ENCODE assay signal across 24 cellular contexts in the genomic region with DNA sequence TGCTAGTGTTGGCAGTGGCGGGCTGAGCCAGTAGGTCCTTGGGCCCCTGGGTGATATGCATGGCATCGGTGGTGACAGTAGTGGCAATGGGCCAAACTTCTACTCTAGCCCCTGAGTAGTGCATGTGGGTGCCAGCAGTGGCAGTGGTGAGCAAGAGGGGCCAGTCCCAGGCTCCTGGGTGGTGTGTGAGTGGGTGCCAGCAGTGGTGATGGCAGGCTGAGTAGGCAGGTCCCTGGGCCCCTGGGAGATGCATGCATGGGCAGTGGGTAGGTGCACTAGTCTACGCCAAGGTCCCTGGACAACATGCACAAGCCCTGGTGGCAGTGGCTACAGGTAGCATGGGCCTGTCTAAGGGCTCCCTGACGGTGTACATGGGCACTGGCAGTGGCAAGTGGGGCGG. TPM values are rescaled to one million over a fixed set of nuclear protein-coding genes. Genes with fewer than 3 reads are reported as not detected.
DNase-seq lines count a peak whose midpoint lies in the region; ATAC-seq, FAIRE-seq and TF ChIP-seq lines count a peak whose summit lies in the region.
"Had no signal": no experiment of that assay in that cellular context is flagged by ENCODE, and none has a peak within 500 bp of the region (broad histone marks: within the 10 kb centered on the region; RNA-seq: fewer than 3 reads in every experiment).

No MANE protein-coding gene starts in this region.

- H3K4me2 ChIP-seq in H1 (ENCODE audit: insufficient read depth in 1 of 2, low read depth in 2 of 2, low read length in 2 of 2), result no peak overlapping the region

- H3K36me3 ChIP-seq in H1 (ENCODE audit: control insufficient read depth in 2 of 4, insufficient read depth in 4 of 4, low read length in 3 of 4) (no peaks in the 10 kb centered on the region), suprapubic skin (no peaks in the 10 kb centered on the region), WERI-Rb-1 (no peaks in the 10 kb centered on the region)
- H3K36me3 ChIP-seq: BE2C had no signal

- no peak overlapping the region for H2BK5ac ChIP-seq in H1 (ENCODE audit: low read depth, low read length)

- no peak for TF ChIP-seq EP300 in H1 (IDR thresholded peaks at IDR 0.05; ENCODE audit: borderline replicate concordance in 1 of 2, low read depth in 2 of 2, low read length in 2 of 2)
- TF ChIP-seq EP300 in suprapubic skin (IDR thresholded peaks at IDR 0.05), result no peak

- H2AK5ac ChIP-seq in H1 (ENCODE audit: low read depth, low read length), result no peak overlapping the region

- no peak for FAIRE-seq in H1 (lab: Jason Lieb, UNC)
- FAIRE-seq: A204.1, G401.6, GM12891, GM19239, H54, HepG2 had no signal

- POLR2A ChIA-PET in H1 (lab: Charles Lee; ENCODE audit: partially characterized antibody), result no interaction called here

- peaks cover 10% of the 10 kb centered on the region for H3K36me3 Mint-ChIP-seq in chondrocyte (ENCODE audit: low read depth)

- no peak overlapping the region for H2BK120ac ChIP-seq in H1 (replicated peaks; ENCODE audit: low read depth, low read length)

- no peak overlapping the region for H3K23ac ChIP-seq in H1 (ENCODE audit: insufficient read length)

- peak overlapping the region; percentile 14; the same call in 1 of the 2 replicates for H4K8ac ChIP-seq in H1 (ENCODE audit: extremely low read depth, insufficient read depth, low read length)

- H3K79me1 ChIP-seq in H1 (ENCODE audit: low read depth, low read length), result no peaks in the 10 kb centered on the region

- no peak overlapping the region for H2BK15ac ChIP-seq in H1 (ENCODE audit: low read length)

- H4K5ac ChIP-seq in H1 (ENCODE audit: insufficient read length, low read depth, low read length), result no peak overlapping the region

- H2BK12ac ChIP-seq in H1 (ENCODE audit: low read depth, low read length), result no peak overlapping the region

- H4K91ac ChIP-seq in H1 (replicated peaks; ENCODE audit: insufficient read length, low read length), result no peak overlapping the region

- H3K23me2 ChIP-seq in H1 (ENCODE audit: low read depth, low read length), result no peaks in the 10 kb centered on the region

- H3K14ac ChIP-seq in H1 (ENCODE audit: insufficient read length), result no peak overlapping the region

- no peaks in the 10 kb centered on the region for H4K20me1 ChIP-seq in H1 (replicated peaks in 1 of 2; ENCODE audit: control insufficient read depth in 1 of 2, insufficient read depth in 2 of 2, low read length in 2 of 2)

- no peak for TF ChIP-seq RAD21 in H1 (IDR thresholded peaks at IDR 0.05 in 1 of 2, conservative IDR thresholded peaks at IDR 0.05 in 1 of 2; ENCODE audit: low read depth in 2 of 2, low read length in 2 of 2)

- no peaks in the 10 kb centered on the region for H3K4me1 ChIP-seq in H1 (replicated peaks in 1 of 4; ENCODE audit: control insufficient read depth in 3 of 4, insufficient read depth in 4 of 4, low read length in 3 of 4)
- no peaks in the 10 kb centered on the region for H3K4me1 ChIP-seq in suprapubic skin
- H3K4me1 ChIP-seq: BE2C had no signal

- no peak overlapping the region for H3K18ac ChIP-seq in H1 (ENCODE audit: extremely low read depth, low read length)

- H2BK20ac ChIP-seq in H1 (ENCODE audit: low read length), result no peak overlapping the region

- H3K4me3 Mint-ChIP-seq in chondrocyte (ENCODE audit: unreplicated experiment), result no peak overlapping the region
- H3K4me3 Mint-ChIP-seq: CD4-positive, CD25-positive, alpha-beta regulatory T cell; CD8-positive, alpha-beta memory T cell; HFFc6; IgD-negative memory B cell had no signal

- TF ChIP-seq CTCF in chondrocyte (IDR thresholded peaks at IDR 0.05), result no peak
- TF ChIP-seq CTCF in H1 (IDR thresholded peaks at IDR 0.05; ENCODE audit: control extremely low read depth in 1 of 3, insufficient read depth in 1 of 3, low read depth in 1 of 3, low read length in 3 of 3), result no peak
- no peak for TF ChIP-seq CTCF in suprapubic skin (IDR thresholded peaks at IDR 0.05)
- TF ChIP-seq CTCF in WERI-Rb-1 (IDR thresholded peaks at IDR 0.05; ENCODE audit: low read depth, low read length), result no peak

- no peak overlapping the region for H3K56ac ChIP-seq in H1 (replicated peaks; ENCODE audit: insufficient read length, low read depth, low read length)

- no peak overlapping the region for H3K9ac ChIP-seq in H1 (replicated peaks in 1 of 4; ENCODE audit: extremely low read depth in 1 of 4, low read depth in 3 of 4, low read length in 3 of 4)
- H3K9ac ChIP-seq: GM23248 had no signal

- no peaks in the 10 kb centered on the region for H3K79me2 ChIP-seq in H1 (ENCODE audit: control insufficient read depth in 1 of 2, insufficient read depth in 2 of 2, low read length in 2 of 2)

- H3K9me3 ChIP-seq in H1 (ENCODE audit: insufficient read depth in 2 of 2, low read depth in 1 of 2, low read length in 1 of 2), result peaks cover 3% of the 10 kb centered on the region in 2 experiments; a peak in 1 of 4 replicates
- H3K9me3 ChIP-seq in suprapubic skin, result peaks cover 13% of the 10 kb centered on the region
- H3K9me3 ChIP-seq in WERI-Rb-1 (ENCODE audit: severe bottlenecking), result peaks cover 4% of the 10 kb centered on the region
- H3K9me3 ChIP-seq: BE2C had no signal

- DNase-seq in chondrocyte (ENCODE audit: low spot score) (peak; percentile 65), H1 (ENCODE audit: low read depth in 1 of 2, low spot score in 2 of 2) (no peak), mesenteric fat pad (ENCODE audit: low spot score) (peak; percentile 59), suprapubic skin (ENCODE audit: low spot score in 2 of 2) (peak; percentile 44 to 61), T1000 (lab: John Stamatoyannopoulos, UW) (no peak), WERI-Rb-1 (no peak), NCI-H2029 (lab: John Stamatoyannopoulos, UW) (no peak)
- DNase-seq: ACHN; BE2C; C1 segment of cervical spinal cord; CD4-positive, CD25-positive, alpha-beta regulatory T cell; CD8-positive, alpha-beta memory T cell; COR-L47; GM23248; HFFc6 had no signal

- WGBS in H1 (ENCODE audit: extremely low coverage in 1 of 2, insufficient coverage in 1 of 2, insufficient read length in 1 of 2, insufficient replicate concordance in 2 of 2, low coverage in 1 of 2, low lambda C conversion rate in 2 of 2, missing lambda C conversion rate in 1 of 2), 2 experiments, result 89% methylated on average over 5 of the region's 5 CpGs; no CpG with 5 or more reads in 1 of the 2 experiments
- no CpG with 5 or more reads among the region's 5 CpGs for WGBS in suprapubic skin

- H3K27ac Mint-ChIP-seq in chondrocyte (ENCODE audit: unreplicated experiment), result no peak overlapping the region
- H3K27ac Mint-ChIP-seq: CD4-positive, CD25-positive, alpha-beta regulatory T cell; HFFc6; IgD-negative memory B cell had no signal

- H3K27me3 Mint-ChIP-seq in chondrocyte (ENCODE audit: low read depth), result peaks cover 22% of the 10 kb centered on the region

- CTCF ChIA-PET in H1 (lab: Charles Lee; ENCODE audit: partially characterized antibody), result interaction anchor here (0.8 kb wide), 1 partner anchor 12 kb away, joined by 3 read pairs; no protein-coding TSS in a partner anchor

- H3K27me3 ChIP-seq in H1 (replicated peaks in 1 of 4; ENCODE audit: control insufficient read depth in 3 of 4, extremely low read depth in 1 of 4, insufficient read depth in 3 of 4, low read length in 3 of 4), result no peaks in the 10 kb centered on the region
- H3K27me3 ChIP-seq in suprapubic skin, result no peaks in the 10 kb centered on the region
- H3K27me3 ChIP-seq in WERI-Rb-1 (ENCODE audit: insufficient read depth, low read depth, severe bottlenecking), result no peaks in the 10 kb centered on the region
- H3K27me3 ChIP-seq: BE2C had no signal

- H3K4ac ChIP-seq in H1 (replicated peaks; ENCODE audit: insufficient read length, low read depth, low read length), result no peak overlapping the region

- no peaks in the 10 kb centered on the region for H3K4me1 Mint-ChIP-seq in chondrocyte (ENCODE audit: low read depth)
- H3K4me1 Mint-ChIP-seq: CD4-positive, CD25-positive, alpha-beta regulatory T cell; CD8-positive, alpha-beta memory T cell had no signal

- H2AFZ ChIP-seq in H1 (ENCODE audit: low read length), result no peak overlapping the region
- H2AFZ ChIP-seq: GM23248 had no signal

- peaks cover 47% of the 10 kb centered on the region for H3K9me3 Mint-ChIP-seq in chondrocyte (ENCODE audit: low read depth)

- no peak overlapping the region for H3K27ac ChIP-seq in H1 (ENCODE audit: low read depth, low read length)
- no peak overlapping the region for H3K27ac ChIP-seq in suprapubic skin
- no peak overlapping the region for H3K27ac ChIP-seq in WERI-Rb-1
- H3K27ac ChIP-seq: GM23248 had no signal

- ATAC-seq in HG03432 (IDR thresholded peaks at IDR 0.05; ENCODE audit: unreplicated experiment), result no peak
- ATAC-seq: HCT116, HepG2 had no signal

- TF ChIP-seq POLR2A in H1 (IDR thresholded peaks at IDR 0.05; ENCODE audit: control extremely low read depth in 1 of 2, low read depth in 2 of 2, low read length in 2 of 2) (no peak), suprapubic skin (IDR thresholded peaks at IDR 0.05) (no peak)

- no peak overlapping the region for H3K4me3 ChIP-seq in H1 (ENCODE audit: extremely low read depth in 1 of 4, insufficient read depth in 2 of 4, low read depth in 3 of 4, low read length in 4 of 4)
- no peak overlapping the region for H3K4me3 ChIP-seq in suprapubic skin
- no peak overlapping the region for H3K4me3 ChIP-seq in WERI-Rb-1 (ENCODE audit: low read depth, low read length)
- H3K4me3 ChIP-seq: GM23248 had no signal

TF ChIP-seq in H1, 55 proteins besides CTCF, POLR2A, EP300 and RAD21:
- no peak for TF ChIP-seq SIN3A (conservative IDR thresholded peaks at IDR 0.05 in 1 of 2, IDR thresholded peaks at IDR 0.05 in 1 of 2; ENCODE audit: low read depth in 1 of 2, low read length in 2 of 2)
- no peak for TF ChIP-seq TBP (IDR thresholded peaks at IDR 0.05; ENCODE audit: low read depth, low read length)
TF ChIP-seq in H1: peak in this region for 0.

RNA-seq across cellular contexts. Expression of gene TTC22, which starts 24.6 kb away (rescaled TPM):
- total RNA-seq in chondrocyte, result not detected in 3 replicates
- total RNA-seq in H1 (2021; fragmentation: NEBNext Ultra II Directional; extraction: Animal tissue kit (Norgen Biotek cat#: 25700)), result 1.1 and 1.6 TPM in 2 replicates
- 1.00 and 1.7 TPM in 2 replicates for polyA plus RNA-seq in H1 (2011; rRNA removed)
- 1.4 TPM for polyA plus RNA-seq in H1 (2011; cell fraction: cytosol; rRNA removed)
- 2.3 TPM for polyA plus RNA-seq in H1 (2011; cell fraction: nucleus; rRNA removed)
- 0.83 to 0.94 TPM (median 0.94 TPM) in 4 replicates for polyA plus RNA-seq in H1 (2012, experiment 1 of 2)
- polyA plus RNA-seq in H1 (2012, experiment 2 of 2), result 0.43 TPM
- polyA plus RNA-seq in H1 (2013, experiment 1 of 2), result 0.83 TPM
- polyA plus RNA-seq in H1 (2013, experiment 2 of 2), result 0.70 TPM
- polyA minus RNA-seq in H1 (2011; rRNA and poly(A)+ RNA removed), result 0.49 and 0.79 TPM in 2 replicates
- polyA minus RNA-seq in H1 (2011; cell fraction: cytosol; rRNA and poly(A)+ RNA removed), result 0.66 TPM
- 0.80 TPM for polyA minus RNA-seq in H1 (2011; cell fraction: nucleus; rRNA and poly(A)+ RNA removed)
- not detected for total RNA-seq in mesenteric fat pad
- 10 to 100 TPM; 37.4 to 64.0 (median 58.0) TPM for total RNA-seq in suprapubic skin
- total RNA-seq: GM23248, HepG2, HFFc6 had no signal
- polyA plus RNA-seq: GM23248, HepG2 had no signal

Comparison
In these comparisons a context has a peak if more than half of its experiments do, and no peak if none do; other contexts are left out.
1. DNase-seq: peak in chondrocyte (single experiment), mesenteric fat pad (single experiment) and suprapubic skin (2 of 2); none in H1 (0 of 2), T1000 (single experiment), WERI-Rb-1 (single experiment) and NCI-H2029 (single experiment).
2. RNA of gene TTC22, which starts 24.6 kb away (total RNA-seq): 37.4 to 64.0 TPM in suprapubic skin; 1.1 to 1.6 TPM in H1, not detected in chondrocyte and not detected in mesenteric fat pad (single experiment); every median in the first group is over 10 times any median in the second.